ENCODE assay signal across 12 cellular contexts in the genomic region with DNA sequence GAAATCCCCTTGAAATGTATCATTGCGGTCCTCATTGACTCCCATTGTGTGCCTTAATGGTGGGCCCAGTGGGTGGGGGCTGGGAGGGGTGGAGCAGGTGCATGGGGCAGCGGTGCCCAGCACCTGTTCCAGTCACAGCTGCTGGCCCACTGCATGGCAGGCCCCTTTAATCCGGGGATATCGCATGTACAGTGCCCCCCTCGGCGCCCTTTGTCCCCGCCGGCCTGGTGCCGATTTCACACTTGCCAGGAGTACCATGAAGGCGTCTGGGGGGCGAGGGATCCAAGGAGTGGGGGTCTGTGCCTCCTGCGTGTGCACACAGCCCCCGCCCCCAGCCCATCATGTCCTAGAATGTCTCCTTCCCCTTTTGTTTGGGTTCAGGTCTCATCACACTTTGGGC. TPM values are rescaled to one million over a fixed set of nuclear protein-coding genes. Genes with fewer than 3 reads are reported as not detected.
DNase-seq lines count a peak whose midpoint lies in the region; ATAC-seq and TF ChIP-seq lines count a peak whose summit lies in the region.
"Had no signal": no experiment of that assay in that cellular context is flagged by ENCODE, and none has a peak within 500 bp of the region (broad histone marks: within the 10 kb centered on the region; RNA-seq: fewer than 3 reads in every experiment).

No MANE protein-coding gene starts in this region.

- peaks cover 83% of the 10 kb centered on the region for H3K4me1 Mint-ChIP-seq in endothelial cell (ENCODE audit: unreplicated experiment)
- peaks cover 82% of the 10 kb centered on the region for H3K4me1 Mint-ChIP-seq in nephron
- peaks cover 18% of the 10 kb centered on the region for H3K4me1 Mint-ChIP-seq in activated naive CD4-positive, alpha-beta T cell treated with anti-CD3 and anti-CD28 coated beads, Interleukin-2, amount 10 ng/mL, durations not matched to agents 7 days and 5 days

- intact Hi-C loops in right cardiac atrium (cut with DNase I) (loop anchor here in 3 of 4 donors (10.0 kb wide), 2 partner anchors 179 to 189 kb away; no protein-coding TSS in a partner anchor), cardiac septum (cut with DNase I) (no loop called here)

- no peak overlapping the region for H3K27ac ChIP-seq in right cardiac atrium (ENCODE audit: low read length)
- H3K27ac ChIP-seq: uterus had no signal

- H3K9me3 Mint-ChIP-seq in endothelial cell (ENCODE audit: unreplicated experiment), result no peaks in the 10 kb centered on the region
- H3K9me3 Mint-ChIP-seq in nephron, result no peaks in the 10 kb centered on the region
- no peaks in the 10 kb centered on the region for H3K9me3 Mint-ChIP-seq in activated naive CD4-positive, alpha-beta T cell treated with anti-CD3 and anti-CD28 coated beads, Interleukin-2, amount 10 ng/mL, durations not matched to agents 7 days and 5 days
- H3K9me3 Mint-ChIP-seq: activated T-cell treated with anti-CD3 and anti-CD28 coated beads, Interleukin-2, amount 50 U/mL, for 72 hours had no signal

- H3K4me3 ChIP-seq in right cardiac atrium (ENCODE audit: low read length), result peak overlapping the region; percentile 69
- H3K4me3 ChIP-seq: mucosa of descending colon, uterus had no signal

- ATAC-seq in right cardiac atrium (no peak), HG02763 (IDR thresholded peaks at IDR 0.05; ENCODE audit: unreplicated experiment) (no peak)
- ATAC-seq: activated T-cell treated with anti-CD3 and anti-CD28 coated beads, Interleukin-2, amount 50 U/mL, for 72 hours; mucosa of descending colon had no signal

- H3K9me3 ChIP-seq in right cardiac atrium (ENCODE audit: control insufficient read depth, low read length), result no peaks in the 10 kb centered on the region
- H3K9me3 ChIP-seq: mucosa of descending colon, uterus had no signal

- peaks cover 4% of the 10 kb centered on the region for H3K4me1 ChIP-seq in right cardiac atrium (ENCODE audit: control insufficient read depth, insufficient read depth, low read length)

- peak in 2 of 3 donors; percentile 59 to 61 for DNase-seq in right cardiac atrium
- DNase-seq in cardiac septum (ENCODE audit: low spot score), result no peak
- DNase-seq in endothelial cell (ENCODE audit: low spot score), result no peak
- no peak for DNase-seq in occipital lobe (lab: John Stamatoyannopoulos, UW)
- no peak for DNase-seq in COR-L47 (lab: John Stamatoyannopoulos, UW)
- no peak for DNase-seq in activated naive CD4-positive, alpha-beta T cell treated with anti-CD3 and anti-CD28 coated beads, Interleukin-2, amount 10 ng/mL, durations not matched to agents 7 days and 5 days
- DNase-seq: activated T-cell treated with anti-CD3 and anti-CD28 coated beads, Interleukin-2, amount 50 U/mL, for 72 hours; mucosa of descending colon; NCI-H1417; uterus had no signal

- H3K36me3 Mint-ChIP-seq in endothelial cell (ENCODE audit: low read depth, unreplicated experiment), result peaks cover 27% of the 10 kb centered on the region
- H3K36me3 Mint-ChIP-seq in nephron (ENCODE audit: low read depth), result peaks cover 32% of the 10 kb centered on the region
- H3K36me3 Mint-ChIP-seq in activated naive CD4-positive, alpha-beta T cell treated with anti-CD3 and anti-CD28 coated beads, Interleukin-2, amount 10 ng/mL, durations not matched to agents 7 days and 5 days, result no peaks in the 10 kb centered on the region

- H3K4me3 Mint-ChIP-seq in endothelial cell (ENCODE audit: unreplicated experiment) (peak overlapping the region; percentile 98), nephron (peak overlapping the region; percentile 96 to 100 (median 97))
- no peak overlapping the region for H3K4me3 Mint-ChIP-seq in activated naive CD4-positive, alpha-beta T cell treated with anti-CD3 and anti-CD28 coated beads, Interleukin-2, amount 10 ng/mL, durations not matched to agents 7 days and 5 days
- H3K4me3 Mint-ChIP-seq: activated T-cell treated with anti-CD3 and anti-CD28 coated beads, Interleukin-2, amount 50 U/mL, for 72 hours had no signal

- no peak for TF ChIP-seq CTCF in endothelial cell (IDR thresholded peaks at IDR 0.05; ENCODE audit: unreplicated experiment)
- no peak for TF ChIP-seq CTCF in nephron (IDR thresholded peaks at IDR 0.05; ENCODE audit: unreplicated experiment in 3 of 3)

- no peaks in the 10 kb centered on the region for H3K27me3 ChIP-seq in right cardiac atrium (ENCODE audit: control insufficient read depth, insufficient read depth)
- H3K27me3 ChIP-seq: uterus had no signal

- H3K27me3 Mint-ChIP-seq in endothelial cell (ENCODE audit: unreplicated experiment), result peaks cover 10% of the 10 kb centered on the region
- H3K27me3 Mint-ChIP-seq in nephron (ENCODE audit: low read depth), result peaks cover 19% of the 10 kb centered on the region
- H3K27me3 Mint-ChIP-seq in activated naive CD4-positive, alpha-beta T cell treated with anti-CD3 and anti-CD28 coated beads, Interleukin-2, amount 10 ng/mL, durations not matched to agents 7 days and 5 days, result peaks cover 63% of the 10 kb centered on the region

- no peak overlapping the region for H3K27ac Mint-ChIP-seq in endothelial cell (ENCODE audit: unreplicated experiment)
- peak overlapping the region; percentile 75 to 87 (median 81) for H3K27ac Mint-ChIP-seq in nephron
- no peak overlapping the region for H3K27ac Mint-ChIP-seq in activated naive CD4-positive, alpha-beta T cell treated with anti-CD3 and anti-CD28 coated beads, Interleukin-2, amount 10 ng/mL, durations not matched to agents 7 days and 5 days
- H3K27ac Mint-ChIP-seq: activated T-cell treated with anti-CD3 and anti-CD28 coated beads, Interleukin-2, amount 50 U/mL, for 72 hours had no signal

- WGBS in right cardiac atrium, result 67% methylated on average over 13 of the region's 13 CpGs

- CTCF ChIA-PET in activated naive CD4-positive, alpha-beta T cell treated with anti-CD3 and anti-CD28 coated beads, Interleukin-2, amount 10 ng/mL, durations not matched to agents 7 days and 5 days (lab: Charles Lee), result interaction anchor here (1.1 to 16.8 kb wide), 2 partner anchors 86 to 184 kb away, joined by 3 to 317 read pairs; no protein-coding TSS in a partner anchor

RNA-seq across cellular contexts. Expression of a gene that starts 2.8 kb away (rescaled TPM):
- total RNA-seq in right cardiac atrium (1 to 10 TPM; 2.9 to 6.0 (median 3.4) TPM), cardiac septum (4.3 TPM), endothelial cell (ENCODE audit: unreplicated experiment) (26.4 TPM), occipital lobe (not detected)
- polyA plus RNA-seq in right cardiac atrium, result 8.4 TPM

RNA-seq across cellular contexts. Expression of a gene that starts 49.4 kb away (rescaled TPM):
- total RNA-seq in right cardiac atrium (10 to 100 TPM; 44.0 to 50.0 (median 47.1) TPM), cardiac septum (45.8 TPM), endothelial cell (ENCODE audit: unreplicated experiment) (46.8 TPM), occipital lobe (38.7 TPM)
- polyA plus RNA-seq in right cardiac atrium, result 42.8 TPM

Comparison
In these comparisons a context has a peak if more than half of its experiments do, and no peak if none do; other contexts are left out.
1. DNase-seq: peak in right cardiac atrium (2 of 3); none in cardiac septum (single experiment), endothelial cell (single experiment), occipital lobe (single experiment), COR-L47 (single experiment) and activated naive CD4-positive, alpha-beta T cell treated with anti-CD3 and anti-CD28 coated beads, Interleukin-2, amount 10 ng/mL, durations not matched to agents 7 days and 5 days (single experiment).
2. H3K27ac Mint-ChIP-seq: peak in nephron (3 of 3); none in endothelial cell (single experiment) and activated naive CD4-positive, alpha-beta T cell treated with anti-CD3 and anti-CD28 coated beads, Interleukin-2, amount 10 ng/mL, durations not matched to agents 7 days and 5 days (single experiment).